1 cellular context compared by ENCODE assay signal in the genomic region with DNA sequence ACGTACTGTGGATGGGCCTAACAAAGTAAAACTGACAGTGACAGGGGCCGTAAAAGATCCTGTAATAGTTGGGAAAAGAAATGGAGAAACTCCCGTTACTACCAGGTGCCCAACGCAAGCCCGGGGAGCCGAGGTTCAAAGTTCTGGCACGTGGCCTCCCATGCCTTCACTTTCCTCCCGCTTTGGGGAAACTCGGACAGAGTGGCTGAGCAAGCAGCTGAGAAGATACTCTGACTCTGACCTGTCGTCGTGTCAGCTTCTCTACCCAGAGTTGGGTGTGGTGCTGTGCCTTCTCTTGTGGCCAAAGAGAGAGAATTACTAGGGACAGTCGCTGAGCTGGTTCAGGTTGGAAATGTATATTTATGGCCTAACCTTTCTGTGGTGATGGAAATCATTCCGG.
TF ChIP-seq lines count a peak whose summit lies in the region.

No MANE protein-coding gene starts in this region.

TF ChIP-seq in HCT116, 20 proteins besides CTCF, POLR2A, EP300 and RAD21 (continued from another document):
- TF ChIP-seq, protein P1, sequence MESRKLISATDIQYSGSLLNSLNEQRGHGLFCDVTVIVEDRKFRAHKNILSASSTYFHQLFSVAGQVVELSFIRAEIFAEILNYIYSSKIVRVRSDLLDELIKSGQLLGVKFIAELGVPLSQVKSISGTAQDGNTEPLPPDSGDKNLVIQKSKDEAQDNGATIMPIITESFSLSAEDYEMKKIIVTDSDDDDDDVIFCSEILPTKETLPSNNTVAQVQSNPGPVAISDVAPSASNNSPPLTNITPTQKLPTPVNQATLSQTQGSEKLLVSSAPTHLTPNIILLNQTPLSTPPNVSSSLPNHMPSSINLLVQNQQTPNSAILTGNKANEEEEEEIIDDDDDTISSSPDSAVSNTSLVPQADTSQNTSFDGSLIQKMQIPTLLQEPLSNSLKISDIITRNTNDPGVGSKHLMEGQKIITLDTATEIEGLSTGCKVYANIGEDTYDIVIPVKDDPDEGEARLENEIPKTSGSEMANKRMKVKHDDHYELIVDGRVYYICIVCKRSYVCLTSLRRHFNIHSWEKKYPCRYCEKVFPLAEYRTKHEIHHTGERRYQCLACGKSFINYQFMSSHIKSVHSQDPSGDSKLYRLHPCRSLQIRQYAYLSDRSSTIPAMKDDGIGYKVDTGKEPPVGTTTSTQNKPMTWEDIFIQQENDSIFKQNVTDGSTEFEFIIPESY (IDR thresholded peaks at IDR 0.05; ENCODE audit: extremely low read depth, insufficient replicate concordance, low read length), result no peak
- TF ChIP-seq, protein P2, sequence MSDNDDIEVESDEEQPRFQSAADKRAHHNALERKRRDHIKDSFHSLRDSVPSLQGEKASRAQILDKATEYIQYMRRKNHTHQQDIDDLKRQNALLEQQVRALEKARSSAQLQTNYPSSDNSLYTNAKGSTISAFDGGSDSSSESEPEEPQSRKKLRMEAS (IDR thresholded peaks at IDR 0.05), result no peak
- TF ChIP-seq TCF7L2 (IDR thresholded peaks at IDR 0.05; ENCODE audit: borderline replicate concordance, extremely low read depth, insufficient read depth, insufficient read length), result no peak
- no peak for TF ChIP-seq EZH2 (IDR thresholded peaks at IDR 0.05)
- TF ChIP-seq, protein P3, sequence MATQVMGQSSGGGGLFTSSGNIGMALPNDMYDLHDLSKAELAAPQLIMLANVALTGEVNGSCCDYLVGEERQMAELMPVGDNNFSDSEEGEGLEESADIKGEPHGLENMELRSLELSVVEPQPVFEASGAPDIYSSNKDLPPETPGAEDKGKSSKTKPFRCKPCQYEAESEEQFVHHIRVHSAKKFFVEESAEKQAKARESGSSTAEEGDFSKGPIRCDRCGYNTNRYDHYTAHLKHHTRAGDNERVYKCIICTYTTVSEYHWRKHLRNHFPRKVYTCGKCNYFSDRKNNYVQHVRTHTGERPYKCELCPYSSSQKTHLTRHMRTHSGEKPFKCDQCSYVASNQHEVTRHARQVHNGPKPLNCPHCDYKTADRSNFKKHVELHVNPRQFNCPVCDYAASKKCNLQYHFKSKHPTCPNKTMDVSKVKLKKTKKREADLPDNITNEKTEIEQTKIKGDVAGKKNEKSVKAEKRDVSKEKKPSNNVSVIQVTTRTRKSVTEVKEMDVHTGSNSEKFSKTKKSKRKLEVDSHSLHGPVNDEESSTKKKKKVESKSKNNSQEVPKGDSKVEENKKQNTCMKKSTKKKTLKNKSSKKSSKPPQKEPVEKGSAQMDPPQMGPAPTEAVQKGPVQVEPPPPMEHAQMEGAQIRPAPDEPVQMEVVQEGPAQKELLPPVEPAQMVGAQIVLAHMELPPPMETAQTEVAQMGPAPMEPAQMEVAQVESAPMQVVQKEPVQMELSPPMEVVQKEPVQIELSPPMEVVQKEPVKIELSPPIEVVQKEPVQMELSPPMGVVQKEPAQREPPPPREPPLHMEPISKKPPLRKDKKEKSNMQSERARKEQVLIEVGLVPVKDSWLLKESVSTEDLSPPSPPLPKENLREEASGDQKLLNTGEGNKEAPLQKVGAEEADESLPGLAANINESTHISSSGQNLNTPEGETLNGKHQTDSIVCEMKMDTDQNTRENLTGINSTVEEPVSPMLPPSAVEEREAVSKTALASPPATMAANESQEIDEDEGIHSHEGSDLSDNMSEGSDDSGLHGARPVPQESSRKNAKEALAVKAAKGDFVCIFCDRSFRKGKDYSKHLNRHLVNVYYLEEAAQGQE (IDR thresholded peaks at IDR 0.05; ENCODE audit: low read depth), result no peak
